1 cellular context compared by ENCODE assay signal in the genomic region with DNA sequence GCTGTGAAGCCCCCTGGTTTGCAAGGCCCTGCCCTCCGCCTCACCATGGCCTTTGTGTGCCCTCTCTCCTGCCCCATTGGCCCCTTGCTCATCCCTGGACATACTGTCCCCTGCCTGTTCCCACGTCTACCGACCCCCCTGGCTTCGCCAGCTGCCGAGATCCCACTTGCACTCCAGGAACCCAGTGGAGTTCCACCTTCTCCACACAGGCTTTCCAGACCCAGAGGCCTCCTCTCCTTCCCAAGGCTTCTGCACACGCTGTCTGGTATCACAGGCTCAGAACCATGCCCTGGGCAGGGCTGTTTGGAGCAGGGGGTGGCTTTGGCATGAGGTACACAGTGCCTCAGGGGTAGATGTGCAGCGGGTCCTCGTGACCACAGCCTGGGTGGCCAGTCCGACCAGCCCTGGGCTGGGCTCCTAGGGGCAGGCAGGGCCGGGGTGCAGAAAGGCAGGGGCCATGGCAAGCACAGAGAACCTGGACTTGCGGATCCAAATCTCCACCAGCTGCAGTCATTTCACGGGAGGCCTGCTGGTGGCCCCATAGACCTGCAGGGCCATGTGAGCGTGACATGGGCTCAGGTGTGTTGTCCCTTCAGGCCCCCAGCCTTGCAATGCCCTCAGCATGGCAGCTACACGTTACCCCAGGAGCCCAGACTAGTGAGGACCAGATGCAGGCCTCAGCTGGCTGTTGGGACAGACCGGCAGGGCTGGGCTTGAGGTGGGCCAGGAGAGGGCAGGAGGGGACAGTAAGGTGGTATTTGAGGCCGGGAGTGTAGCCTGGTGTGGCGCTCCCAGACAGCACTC.
TF ChIP-seq lines count a peak whose summit lies in the region.

No MANE protein-coding gene starts in this region.

TF ChIP-seq in H1, 55 proteins besides CTCF, POLR2A, EP300 and RAD21:
- TF ChIP-seq SRF (IDR thresholded peaks at IDR 0.05; ENCODE audit: low read depth, low read length): no peak
- no peak for TF ChIP-seq RXRA (IDR thresholded peaks at IDR 0.05; ENCODE audit: insufficient read depth, low read depth, low read length)
- no peak for TF ChIP-seq EGR1 (IDR thresholded peaks at IDR 0.05; ENCODE audit: borderline replicate concordance, low read depth, low read length)
- no peak for TF ChIP-seq TCF12 (IDR thresholded peaks at IDR 0.05; ENCODE audit: low read depth, low read length)
- TF ChIP-seq BRCA1 (IDR thresholded peaks at IDR 0.05; ENCODE audit: low read depth, low read length): no peak
- TF ChIP-seq POU5F1 (IDR thresholded peaks at IDR 0.05; ENCODE audit: low read depth, low read length): no peak
- TF ChIP-seq, protein P1, sequence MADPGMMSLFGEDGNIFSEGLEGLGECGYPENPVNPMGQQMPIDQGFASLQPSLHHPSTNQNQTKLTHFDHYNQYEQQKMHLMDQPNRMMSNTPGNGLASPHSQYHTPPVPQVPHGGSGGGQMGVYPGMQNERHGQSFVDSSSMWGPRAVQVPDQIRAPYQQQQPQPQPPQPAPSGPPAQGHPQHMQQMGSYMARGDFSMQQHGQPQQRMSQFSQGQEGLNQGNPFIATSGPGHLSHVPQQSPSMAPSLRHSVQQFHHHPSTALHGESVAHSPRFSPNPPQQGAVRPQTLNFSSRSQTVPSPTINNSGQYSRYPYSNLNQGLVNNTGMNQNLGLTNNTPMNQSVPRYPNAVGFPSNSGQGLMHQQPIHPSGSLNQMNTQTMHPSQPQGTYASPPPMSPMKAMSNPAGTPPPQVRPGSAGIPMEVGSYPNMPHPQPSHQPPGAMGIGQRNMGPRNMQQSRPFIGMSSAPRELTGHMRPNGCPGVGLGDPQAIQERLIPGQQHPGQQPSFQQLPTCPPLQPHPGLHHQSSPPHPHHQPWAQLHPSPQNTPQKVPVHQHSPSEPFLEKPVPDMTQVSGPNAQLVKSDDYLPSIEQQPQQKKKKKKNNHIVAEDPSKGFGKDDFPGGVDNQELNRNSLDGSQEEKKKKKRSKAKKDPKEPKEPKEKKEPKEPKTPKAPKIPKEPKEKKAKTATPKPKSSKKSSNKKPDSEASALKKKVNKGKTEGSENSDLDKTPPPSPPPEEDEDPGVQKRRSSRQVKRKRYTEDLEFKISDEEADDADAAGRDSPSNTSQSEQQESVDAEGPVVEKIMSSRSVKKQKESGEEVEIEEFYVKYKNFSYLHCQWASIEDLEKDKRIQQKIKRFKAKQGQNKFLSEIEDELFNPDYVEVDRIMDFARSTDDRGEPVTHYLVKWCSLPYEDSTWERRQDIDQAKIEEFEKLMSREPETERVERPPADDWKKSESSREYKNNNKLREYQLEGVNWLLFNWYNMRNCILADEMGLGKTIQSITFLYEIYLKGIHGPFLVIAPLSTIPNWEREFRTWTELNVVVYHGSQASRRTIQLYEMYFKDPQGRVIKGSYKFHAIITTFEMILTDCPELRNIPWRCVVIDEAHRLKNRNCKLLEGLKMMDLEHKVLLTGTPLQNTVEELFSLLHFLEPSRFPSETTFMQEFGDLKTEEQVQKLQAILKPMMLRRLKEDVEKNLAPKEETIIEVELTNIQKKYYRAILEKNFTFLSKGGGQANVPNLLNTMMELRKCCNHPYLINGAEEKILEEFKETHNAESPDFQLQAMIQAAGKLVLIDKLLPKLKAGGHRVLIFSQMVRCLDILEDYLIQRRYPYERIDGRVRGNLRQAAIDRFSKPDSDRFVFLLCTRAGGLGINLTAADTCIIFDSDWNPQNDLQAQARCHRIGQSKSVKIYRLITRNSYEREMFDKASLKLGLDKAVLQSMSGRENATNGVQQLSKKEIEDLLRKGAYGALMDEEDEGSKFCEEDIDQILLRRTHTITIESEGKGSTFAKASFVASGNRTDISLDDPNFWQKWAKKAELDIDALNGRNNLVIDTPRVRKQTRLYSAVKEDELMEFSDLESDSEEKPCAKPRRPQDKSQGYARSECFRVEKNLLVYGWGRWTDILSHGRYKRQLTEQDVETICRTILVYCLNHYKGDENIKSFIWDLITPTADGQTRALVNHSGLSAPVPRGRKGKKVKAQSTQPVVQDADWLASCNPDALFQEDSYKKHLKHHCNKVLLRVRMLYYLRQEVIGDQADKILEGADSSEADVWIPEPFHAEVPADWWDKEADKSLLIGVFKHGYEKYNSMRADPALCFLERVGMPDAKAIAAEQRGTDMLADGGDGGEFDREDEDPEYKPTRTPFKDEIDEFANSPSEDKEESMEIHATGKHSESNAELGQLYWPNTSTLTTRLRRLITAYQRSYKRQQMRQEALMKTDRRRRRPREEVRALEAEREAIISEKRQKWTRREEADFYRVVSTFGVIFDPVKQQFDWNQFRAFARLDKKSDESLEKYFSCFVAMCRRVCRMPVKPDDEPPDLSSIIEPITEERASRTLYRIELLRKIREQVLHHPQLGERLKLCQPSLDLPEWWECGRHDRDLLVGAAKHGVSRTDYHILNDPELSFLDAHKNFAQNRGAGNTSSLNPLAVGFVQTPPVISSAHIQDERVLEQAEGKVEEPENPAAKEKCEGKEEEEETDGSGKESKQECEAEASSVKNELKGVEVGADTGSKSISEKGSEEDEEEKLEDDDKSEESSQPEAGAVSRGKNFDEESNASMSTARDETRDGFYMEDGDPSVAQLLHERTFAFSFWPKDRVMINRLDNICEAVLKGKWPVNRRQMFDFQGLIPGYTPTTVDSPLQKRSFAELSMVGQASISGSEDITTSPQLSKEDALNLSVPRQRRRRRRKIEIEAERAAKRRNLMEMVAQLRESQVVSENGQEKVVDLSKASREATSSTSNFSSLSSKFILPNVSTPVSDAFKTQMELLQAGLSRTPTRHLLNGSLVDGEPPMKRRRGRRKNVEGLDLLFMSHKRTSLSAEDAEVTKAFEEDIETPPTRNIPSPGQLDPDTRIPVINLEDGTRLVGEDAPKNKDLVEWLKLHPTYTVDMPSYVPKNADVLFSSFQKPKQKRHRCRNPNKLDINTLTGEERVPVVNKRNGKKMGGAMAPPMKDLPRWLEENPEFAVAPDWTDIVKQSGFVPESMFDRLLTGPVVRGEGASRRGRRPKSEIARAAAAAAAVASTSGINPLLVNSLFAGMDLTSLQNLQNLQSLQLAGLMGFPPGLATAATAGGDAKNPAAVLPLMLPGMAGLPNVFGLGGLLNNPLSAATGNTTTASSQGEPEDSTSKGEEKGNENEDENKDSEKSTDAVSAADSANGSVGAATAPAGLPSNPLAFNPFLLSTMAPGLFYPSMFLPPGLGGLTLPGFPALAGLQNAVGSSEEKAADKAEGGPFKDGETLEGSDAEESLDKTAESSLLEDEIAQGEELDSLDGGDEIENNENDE (IDR thresholded peaks at IDR 0.05; ENCODE audit: insufficient replicate concordance, low read length): no peak
- no peak for TF ChIP-seq HDAC2 (IDR thresholded peaks at IDR 0.05; ENCODE audit: borderline replicate concordance in 1 of 2, low read depth in 2 of 2, low read length in 2 of 2)
- TF ChIP-seq, protein P2, sequence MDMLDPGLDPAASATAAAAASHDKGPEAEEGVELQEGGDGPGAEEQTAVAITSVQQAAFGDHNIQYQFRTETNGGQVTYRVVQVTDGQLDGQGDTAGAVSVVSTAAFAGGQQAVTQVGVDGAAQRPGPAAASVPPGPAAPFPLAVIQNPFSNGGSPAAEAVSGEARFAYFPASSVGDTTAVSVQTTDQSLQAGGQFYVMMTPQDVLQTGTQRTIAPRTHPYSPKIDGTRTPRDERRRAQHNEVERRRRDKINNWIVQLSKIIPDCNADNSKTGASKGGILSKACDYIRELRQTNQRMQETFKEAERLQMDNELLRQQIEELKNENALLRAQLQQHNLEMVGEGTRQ (IDR thresholded peaks at IDR 0.05; ENCODE audit: low read length): no peak
- TF ChIP-seq EZH2 (IDR thresholded peaks at IDR 0.05; ENCODE audit: low read depth, low read length, severe bottlenecking): no peak
- no peak for TF ChIP-seq POLR2AphosphoS5 (IDR thresholded peaks at IDR 0.05; ENCODE audit: low read depth, low read length)
- no peak for TF ChIP-seq HDAC6 (IDR thresholded peaks at IDR 0.05; ENCODE audit: low read depth, low read length)
- TF ChIP-seq FOSL1 (IDR thresholded peaks at IDR 0.05; ENCODE audit: insufficient read depth, low read depth, low read length): no peak
- no peak for TF ChIP-seq ASH2L (IDR thresholded peaks at IDR 0.05; ENCODE audit: low read length)
- TF ChIP-seq CBX8 (IDR thresholded peaks at IDR 0.05; ENCODE audit: borderline replicate concordance, low read depth, low read length): no peak
- no peak for TF ChIP-seq SP2 (IDR thresholded peaks at IDR 0.05; ENCODE audit: low read length)
- TF ChIP-seq SUZ12 (IDR thresholded peaks at IDR 0.05; ENCODE audit: low read length): no peak
- no peak for TF ChIP-seq KDM5A (IDR thresholded peaks at IDR 0.05; ENCODE audit: low read length)
- no peak for TF ChIP-seq CTBP2 (IDR thresholded peaks at IDR 0.05; ENCODE audit: borderline replicate concordance, insufficient read depth, insufficient read length, low read length)
- TF ChIP-seq ZNF274 (IDR thresholded peaks at IDR 0.05; ENCODE audit: borderline replicate concordance, extremely low read depth, low read length): no peak
TF ChIP-seq in H1: peak in this region for 0.
